10 cellular contexts compared by ENCODE assay signal in genomic region chr6:163180874-163181541, GRCh38.
DNase-seq lines count a peak whose midpoint lies in the region; ATAC-seq and TF ChIP-seq lines count a peak whose summit lies in the region.
"Had no signal": no experiment of that assay in that cellular context is flagged by ENCODE, and none has a peak within 500 bp of the region (broad histone marks: within the 10 kb centered on the region; RNA-seq: fewer than 3 reads in every experiment).

No MANE protein-coding gene starts in this region.

- H3K36me3 Mint-ChIP-seq in activated T-helper 2 cell treated with anti-CD3 and anti-CD28 coated beads, Interferon-gamma antibody, Interleukin-2, Interleukin-4, amounts not matched to agents 10 μg/mL and 5 μg/mL and 100 μg/mL, durations not matched to agents 14 hours and 24 hours and 36 hours (ENCODE audit: low read depth) = no peaks in the 10 kb centered on the region
- H3K36me3 Mint-ChIP-seq: naive B cell had no signal

- TF ChIP-seq POLR2A in NB4 (IDR thresholded peaks at IDR 0.05; ENCODE audit: extremely low read depth, insufficient read length) = no peak

- ATAC-seq in left colon (peak; percentile 32), GM21381 (IDR thresholded peaks at IDR 0.05; ENCODE audit: unreplicated experiment) (no peak)

- TF ChIP-seq CTCF in GM12864 (IDR thresholded peaks at IDR 0.05; ENCODE audit: low read depth, low read length, missing control alignments) (peak; percentile 53), NB4 (IDR thresholded peaks at IDR 0.05; ENCODE audit: low read depth, low read length) (peak; percentile 84), tibial artery (IDR thresholded peaks at IDR 0.05) (peak; percentile 57 to 69)

- no peak overlapping the region for H3K27ac Mint-ChIP-seq in activated T-helper 2 cell treated with anti-CD3 and anti-CD28 coated beads, Interferon-gamma antibody, Interleukin-2, Interleukin-4, amounts not matched to agents 10 μg/mL and 5 μg/mL and 100 μg/mL, durations not matched to agents 14 hours and 24 hours and 36 hours

- H3K9me3 ChIP-seq in tibial artery = no peaks in the 10 kb centered on the region

- intact Hi-C loops in left colon (cut with DNase I, micrococcal nuclease) = no loop called here
- intact Hi-C loops in tibial artery (cut with DNase I; ENCODE audit: low total_unique reads) = no loop called here
- intact Hi-C loops in activated T-helper 2 cell treated with anti-CD3 and anti-CD28 coated beads, Interferon-gamma antibody, Interleukin-2, Interleukin-4, amounts not matched to agents 10 μg/mL and 5 μg/mL and 100 μg/mL, durations not matched to agents 14 hours and 24 hours and 36 hours (cut with micrococcal nuclease) = no loop called here

- no peaks in the 10 kb centered on the region for H3K4me1 Mint-ChIP-seq in activated T-helper 2 cell treated with anti-CD3 and anti-CD28 coated beads, Interferon-gamma antibody, Interleukin-2, Interleukin-4, amounts not matched to agents 10 μg/mL and 5 μg/mL and 100 μg/mL, durations not matched to agents 14 hours and 24 hours and 36 hours (ENCODE audit: low read depth)
- H3K4me1 Mint-ChIP-seq: naive B cell had no signal

- H3K4me1 ChIP-seq in tibial artery = peaks cover 0 to 18% (median 6%) of the 10 kb centered on the region in 4 donors

- H3K36me3 ChIP-seq in tibial artery = no peaks in the 10 kb centered on the region

- peaks cover 0 to 4% of the 10 kb centered on the region in 2 donors for H3K27me3 ChIP-seq in tibial artery

- no peak overlapping the region for H3K27ac ChIP-seq in tibial artery
- H3K27ac ChIP-seq: KMS-11 had no signal

- no peaks in the 10 kb centered on the region for H3K9me3 Mint-ChIP-seq in activated T-helper 2 cell treated with anti-CD3 and anti-CD28 coated beads, Interferon-gamma antibody, Interleukin-2, Interleukin-4, amounts not matched to agents 10 μg/mL and 5 μg/mL and 100 μg/mL, durations not matched to agents 14 hours and 24 hours and 36 hours
- H3K9me3 Mint-ChIP-seq: naive B cell had no signal

- no peak overlapping the region for H3K4me3 Mint-ChIP-seq in activated T-helper 2 cell treated with anti-CD3 and anti-CD28 coated beads, Interferon-gamma antibody, Interleukin-2, Interleukin-4, amounts not matched to agents 10 μg/mL and 5 μg/mL and 100 μg/mL, durations not matched to agents 14 hours and 24 hours and 36 hours (ENCODE audit: low read depth)

- H3K27me3 Mint-ChIP-seq in activated T-helper 2 cell treated with anti-CD3 and anti-CD28 coated beads, Interferon-gamma antibody, Interleukin-2, Interleukin-4, amounts not matched to agents 10 μg/mL and 5 μg/mL and 100 μg/mL, durations not matched to agents 14 hours and 24 hours and 36 hours (ENCODE audit: low read depth) = no peaks in the 10 kb centered on the region

- DNase-seq in GM12864 (ENCODE audit: low read depth) = no peak
- peak; percentile 78 for DNase-seq in NB4 (ENCODE audit: low read depth)
- DNase-seq in cerebellar cortex (ENCODE audit: low spot score) = peak; percentile 36
- peak in 1 of 2 donors; percentile 21 for DNase-seq in left colon
- peak; percentile 74 to 75 for DNase-seq in tibial artery
- DNase-seq in activated T-helper 2 cell treated with anti-CD3 and anti-CD28 coated beads, Interferon-gamma antibody, Interleukin-2, Interleukin-4, amounts not matched to agents 10 μg/mL and 5 μg/mL and 100 μg/mL, durations not matched to agents 14 hours and 24 hours and 36 hours (ENCODE audit: low spot score) = no peak
- no peak for DNase-seq in NCI-H2107 treated with DMSO at 0.1 percent for 48 hours (lab: John Stamatoyannopoulos, UW; ENCODE audit: unreplicated experiment)
- DNase-seq: naive B cell had no signal

- H3K4me3 ChIP-seq in GM12864 (ENCODE audit: low read depth, low read length) (no peak overlapping the region), NB4 (ENCODE audit: low read depth, low read length) (no peak overlapping the region), tibial artery (no peak overlapping the region)

Comparison
In these comparisons a context has a peak if more than half of its experiments do, and no peak if none do; other contexts are left out.
1. DNase-seq: peak in NB4 (single experiment), cerebellar cortex (single experiment) and tibial artery (2 of 2); none in GM12864 (single experiment), activated T-helper 2 cell treated with anti-CD3 and anti-CD28 coated beads, Interferon-gamma antibody, Interleukin-2, Interleukin-4, amounts not matched to agents 10 μg/mL and 5 μg/mL and 100 μg/mL, durations not matched to agents 14 hours and 24 hours and 36 hours (single experiment) and NCI-H2107 treated with DMSO at 0.1 percent for 48 hours (single experiment).
2. Peak in every context shown above with its lines, with median percentiles within 50 percentile points of each other: CTCF ChIP-seq.